22 cellular contexts compared by ENCODE assay signal in the genomic region with DNA sequence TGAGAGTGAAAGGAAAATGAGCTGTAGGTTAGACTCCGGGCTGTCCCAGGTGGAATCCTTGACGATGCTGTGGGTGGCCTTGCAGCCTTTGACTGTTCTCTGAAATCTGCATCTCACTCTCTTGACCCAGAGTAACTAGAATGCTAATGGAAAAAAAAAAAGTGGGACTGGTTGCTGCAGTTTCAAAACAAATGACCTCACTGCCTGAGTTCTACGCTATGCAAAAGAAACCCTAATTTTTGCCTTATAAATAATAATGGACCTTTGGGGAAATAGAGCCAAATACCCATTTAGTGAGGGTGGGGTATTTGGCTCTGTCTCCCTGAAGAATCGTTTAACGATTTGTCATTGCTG.
A peak's percentile ranks its signal among the peaks of the same experiment; 100 is the strongest.
DNase-seq lines count a peak whose midpoint lies in the region; ATAC-seq and TF ChIP-seq lines count a peak whose summit lies in the region.
"Had no signal": no experiment of that assay in that cellular context is flagged by ENCODE, and none has a peak within 500 bp of the region (broad histone marks: within the 10 kb centered on the region; RNA-seq: fewer than 3 reads in every experiment).

No MANE protein-coding gene starts in this region.

- H4K20me1 ChIP-seq in mammary epithelial cell (ENCODE audit: insufficient read depth, low read length), result no peaks in the 10 kb centered on the region
- H4K20me1 ChIP-seq: BLaER1 had no signal

- H3K27ac ChIP-seq in mammary epithelial cell (ENCODE audit: insufficient read depth, low read depth, low read length), result no peak overlapping the region
- no peak overlapping the region for H3K27ac ChIP-seq in colonic mucosa
- peak overlapping the region; percentile 20 to 63 (median 40) for H3K27ac ChIP-seq in transverse colon
- H3K27ac ChIP-seq: 22Rv1, BLaER1, upper lobe of left lung had no signal

- H3K9me3 Mint-ChIP-seq in MCF 10A (ENCODE audit: unreplicated experiment), result no peaks in the 10 kb centered on the region
- H3K9me3 Mint-ChIP-seq in nephron, result no peaks in the 10 kb centered on the region
- H3K9me3 Mint-ChIP-seq in progenitor cell of endocrine pancreas (ENCODE audit: low read depth), result no peaks in the 10 kb centered on the region
- H3K9me3 Mint-ChIP-seq: activated CD4-positive, alpha-beta memory T cell treated with anti-CD3 and anti-CD28 coated beads, Interleukin-2, amount 10 ng/mL, durations not matched to agents 7 days and 5 days; stimulated activated effector memory CD8-positive, alpha-beta T cell treated with anti-CD3 and anti-CD28 coated beads, Interleukin-12 subunit alpha, Interleukin-12 subunit beta, amount 100 ng/mL, for 72 hours; T-helper 2 cell treated with Interferon-gamma antibody and Interleukin-4, amounts not matched to agents 5 μg/mL and 100 μg/mL, for 36 hours had no signal

- no peaks in the 10 kb centered on the region for H3K36me3 Mint-ChIP-seq in MCF 10A (ENCODE audit: insufficient read depth, unreplicated experiment)
- no peaks in the 10 kb centered on the region for H3K36me3 Mint-ChIP-seq in nephron (ENCODE audit: low read depth)
- no peaks in the 10 kb centered on the region for H3K36me3 Mint-ChIP-seq in progenitor cell of endocrine pancreas (ENCODE audit: insufficient read depth)
- no peaks in the 10 kb centered on the region for H3K36me3 Mint-ChIP-seq in T-helper 17 cell (ENCODE audit: low read depth)
- H3K36me3 Mint-ChIP-seq: stimulated activated effector memory CD8-positive, alpha-beta T cell treated with anti-CD3 and anti-CD28 coated beads, Interleukin-12 subunit alpha, Interleukin-12 subunit beta, amount 100 ng/mL, for 72 hours had no signal

- BruUV-seq in MCF 10A (replicated peaks; lab: Mats Ljungman, UMichigan), result no TSS peak
- BruUV-seq in mammary epithelial cell (replicated peaks; lab: Mats Ljungman, UMichigan), result no TSS peak

- H3K4me1 Mint-ChIP-seq in MCF 10A (ENCODE audit: insufficient read depth, unreplicated experiment) (peaks cover 6% of the 10 kb centered on the region), nephron (peaks cover 77% of the 10 kb centered on the region), progenitor cell of endocrine pancreas (ENCODE audit: low read depth) (peaks cover 4% of the 10 kb centered on the region), T-helper 17 cell (peaks cover 4% of the 10 kb centered on the region)
- H3K4me1 Mint-ChIP-seq: activated CD4-positive, alpha-beta memory T cell treated with anti-CD3 and anti-CD28 coated beads, Interleukin-2, amount 10 ng/mL, durations not matched to agents 7 days and 5 days; stimulated activated effector memory CD8-positive, alpha-beta T cell treated with anti-CD3 and anti-CD28 coated beads, Interleukin-12 subunit alpha, Interleukin-12 subunit beta, amount 100 ng/mL, for 72 hours had no signal

- H3K36me3 ChIP-seq in mammary epithelial cell (ENCODE audit: insufficient read depth, low read length), result no peaks in the 10 kb centered on the region
- no peaks in the 10 kb centered on the region for H3K36me3 ChIP-seq in colonic mucosa
- H3K36me3 ChIP-seq in transverse colon, result no peaks in the 10 kb centered on the region
- H3K36me3 ChIP-seq: BLaER1, upper lobe of left lung had no signal

- H3K4me3 ChIP-seq in mammary epithelial cell (replicated peaks in 1 of 3; ENCODE audit: insufficient read depth in 1 of 3, low read depth in 2 of 3, low read length in 3 of 3) (no peak overlapping the region), colonic mucosa (no peak overlapping the region), transverse colon (no peak overlapping the region)
- H3K4me3 ChIP-seq: BLaER1, upper lobe of left lung had no signal

- CTCF ChIA-PET in MCF 10A (lab: Yijun Ruan, JAX), result interaction anchor here (0.7 kb wide), 2 partner anchors 212 to 223 kb away, joined by 3 to 4 read pairs; no protein-coding TSS in a partner anchor
- CTCF ChIA-PET in mammary epithelial cell (lab: Charles Lee; ENCODE audit: low non-redundant PET), result no interaction called here

- H3K4me2 ChIP-seq in mammary epithelial cell (ENCODE audit: insufficient read depth, low read depth, low read length), result no peak overlapping the region
- H3K4me2 ChIP-seq: BLaER1 had no signal

- POLR2A ChIA-PET in MCF 10A (lab: Yijun Ruan, JAX), result interaction anchor here (0.6 kb wide), 1 partner anchor 73 kb away, joined by 3 read pairs; no protein-coding TSS in a partner anchor

- intact Hi-C loops in MCF 10A (cut with micrococcal nuclease) (loop anchor here (5.0 kb wide), 1 partner anchor 82 kb away; the partner anchor contains the start of gene TLN2), mammary epithelial cell (cut with micrococcal nuclease) (no loop called here), colonic mucosa (cut with DNase I) (no loop called here), transverse colon (cut with DNase I; ENCODE audit: low total_unique reads) (loop anchor here (10.0 kb wide), 1 partner anchor 80 kb away; the partner anchor contains the start of gene TLN2)

- DNase-seq in MCF 10A (ENCODE audit: unreplicated experiment), result no peak
- no peak for DNase-seq in mammary epithelial cell
- peak; percentile 13 for DNase-seq in colonic mucosa
- DNase-seq in transverse colon, result no peak
- no peak for DNase-seq in progenitor cell of endocrine pancreas (ENCODE audit: low spot score, unreplicated experiment)
- DNase-seq in T-helper 17 cell, result no peak
- DNase-seq: activated CD4-positive, alpha-beta memory T cell treated with anti-CD3 and anti-CD28 coated beads, Interleukin-2, amount 10 ng/mL, durations not matched to agents 7 days and 5 days; activated CD4-positive, CD25-positive, alpha-beta regulatory T cell; activated naive CD4-positive, alpha-beta T cell; anterior cingulate cortex; kidney glomerular epithelial cell; NCI-H1694 treated with DMSO at 0.1 percent for 48 hours; NCI-H2227 treated with DMSO at 0.1 percent for 48 hours; retina; stimulated activated CD4-positive, alpha-beta T cell treated with anti-CD3 and anti-CD28 coated beads, Interleukin-15, amount 100 ng/mL, for 24 hours; upper lobe of left lung had no signal

- no peak for TF ChIP-seq CTCF in MCF 10A (IDR thresholded peaks at IDR 0.05; ENCODE audit: unreplicated experiment)
- TF ChIP-seq CTCF in mammary epithelial cell (conservative IDR thresholded peaks at IDR 0.05 in 1 of 2, IDR thresholded peaks at IDR 0.05 in 1 of 2; ENCODE audit: extremely low read depth in 1 of 2, insufficient read depth in 1 of 2, low read depth in 1 of 2, low read length in 2 of 2), result no peak
- TF ChIP-seq CTCF in colonic mucosa (IDR thresholded peaks at IDR 0.05), result no peak
- TF ChIP-seq CTCF in nephron (IDR thresholded peaks at IDR 0.05; ENCODE audit: unreplicated experiment in 3 of 3), result no peak
- no peak for TF ChIP-seq CTCF in transverse colon (IDR thresholded peaks at IDR 0.05)
- TF ChIP-seq CTCF in progenitor cell of endocrine pancreas (IDR thresholded peaks at IDR 0.05; ENCODE audit: unreplicated experiment), result no peak

- ATAC-seq in HG02588 (IDR thresholded peaks at IDR 0.05; ENCODE audit: unreplicated experiment) (no peak), T-helper 17 cell (no peak)
- ATAC-seq: stimulated activated effector memory CD8-positive, alpha-beta T cell treated with anti-CD3 and anti-CD28 coated beads, Interleukin-12 subunit alpha, Interleukin-12 subunit beta, amount 100 ng/mL, for 72 hours had no signal

- no peaks in the 10 kb centered on the region for H3K79me2 ChIP-seq in mammary epithelial cell (ENCODE audit: insufficient read depth, low read length)

- H3K4me3 Mint-ChIP-seq in MCF 10A (ENCODE audit: unreplicated experiment) (no peak overlapping the region), nephron (no peak overlapping the region), progenitor cell of endocrine pancreas (ENCODE audit: low read depth) (no peak overlapping the region), T-helper 17 cell (no peak overlapping the region)
- H3K4me3 Mint-ChIP-seq: activated CD4-positive, alpha-beta memory T cell treated with anti-CD3 and anti-CD28 coated beads, Interleukin-2, amount 10 ng/mL, durations not matched to agents 7 days and 5 days; stimulated activated effector memory CD8-positive, alpha-beta T cell treated with anti-CD3 and anti-CD28 coated beads, Interleukin-12 subunit alpha, Interleukin-12 subunit beta, amount 100 ng/mL, for 72 hours; T-helper 2 cell treated with Interferon-gamma antibody and Interleukin-4, amounts not matched to agents 5 μg/mL and 100 μg/mL, for 36 hours had no signal

- H3K27ac Mint-ChIP-seq in MCF 10A (ENCODE audit: low read depth, unreplicated experiment), result peak overlapping the region; percentile 47
- H3K27ac Mint-ChIP-seq in nephron, result peak overlapping the region; percentile 61 to 89 (median 80)
- H3K27ac Mint-ChIP-seq in progenitor cell of endocrine pancreas, result no peak overlapping the region
- no peak overlapping the region for H3K27ac Mint-ChIP-seq in T-helper 17 cell
- H3K27ac Mint-ChIP-seq: activated CD4-positive, alpha-beta memory T cell treated with anti-CD3 and anti-CD28 coated beads, Interleukin-2, amount 10 ng/mL, durations not matched to agents 7 days and 5 days; stimulated activated effector memory CD8-positive, alpha-beta T cell treated with anti-CD3 and anti-CD28 coated beads, Interleukin-12 subunit alpha, Interleukin-12 subunit beta, amount 100 ng/mL, for 72 hours; T-helper 2 cell treated with Interferon-gamma antibody and Interleukin-4, amounts not matched to agents 5 μg/mL and 100 μg/mL, for 36 hours had no signal

- WGBS in mammary epithelial cell (ENCODE audit: low coverage, missing lambda C conversion rate), result 97% methylated on average over 3 of the region's 5 CpGs
- 48 to 54% methylated on average over 4 to 5 of the region's 5 CpGs for WGBS in transverse colon (ENCODE audit: low coverage in 1 of 2), 2 donors

- no peak overlapping the region for H3K9ac ChIP-seq in mammary epithelial cell (ENCODE audit: insufficient read depth, low read length)
- no peak overlapping the region for H3K9ac ChIP-seq in colonic mucosa (ENCODE audit: low read depth in 2 of 2, low read length in 2 of 2)
- H3K9ac ChIP-seq: BLaER1 had no signal

- H3K9me3 ChIP-seq in mammary epithelial cell (replicated peaks; ENCODE audit: insufficient read depth, low read length) (no peaks in the 10 kb centered on the region), colonic mucosa (no peaks in the 10 kb centered on the region), transverse colon (no peaks in the 10 kb centered on the region), T-helper 17 cell (ENCODE audit: control insufficient read depth, low read length, poor library complexity, severe bottlenecking) (no peaks in the 10 kb centered on the region)
- H3K9me3 ChIP-seq: BLaER1, upper lobe of left lung had no signal

- H3K27me3 ChIP-seq in mammary epithelial cell (ENCODE audit: insufficient read depth, low read length), result no peaks in the 10 kb centered on the region
- H3K27me3 ChIP-seq in colonic mucosa, result no peaks in the 10 kb centered on the region
- no peaks in the 10 kb centered on the region for H3K27me3 ChIP-seq in transverse colon
- H3K27me3 ChIP-seq: BLaER1, upper lobe of left lung had no signal

- H3K27me3 Mint-ChIP-seq in MCF 10A (ENCODE audit: insufficient read depth, unreplicated experiment), result no peaks in the 10 kb centered on the region
- H3K27me3 Mint-ChIP-seq in nephron (ENCODE audit: low read depth), result no peaks in the 10 kb centered on the region
- no peaks in the 10 kb centered on the region for H3K27me3 Mint-ChIP-seq in progenitor cell of endocrine pancreas
- H3K27me3 Mint-ChIP-seq in T-helper 17 cell, result peaks cover 5% of the 10 kb centered on the region
- H3K27me3 Mint-ChIP-seq: activated CD4-positive, alpha-beta memory T cell treated with anti-CD3 and anti-CD28 coated beads, Interleukin-2, amount 10 ng/mL, durations not matched to agents 7 days and 5 days had no signal

- no peak for TF ChIP-seq EP300 in transverse colon (IDR thresholded peaks at IDR 0.05; ENCODE audit: low read depth)

- H3K4me1 ChIP-seq in mammary epithelial cell (ENCODE audit: insufficient read depth, low read length) (peaks cover 10% of the 10 kb centered on the region), colonic mucosa (peaks cover 5% of the 10 kb centered on the region), transverse colon (peaks cover 0 to 54% (median 18%) of the 10 kb centered on the region in 4 donors)

- no peak for TF ChIP-seq POLR2A in transverse colon (IDR thresholded peaks at IDR 0.05)

- H2AFZ ChIP-seq in mammary epithelial cell (ENCODE audit: low read depth, low read length), result no peak overlapping the region

- dilution Hi-C loops in mammary epithelial cell (cut with HindIII; ENCODE audit: low sequenced_read_pairs), result no loop called here

- in situ Hi-C loops in mammary epithelial cell (cut with MboI; ENCODE audit: low sequenced_read_pairs in 2 of 2), result no loop called here
- in situ Hi-C loops in transverse colon (cut with MboI; ENCODE audit: low pct_ligation_motif_present in 1 of 4, low pct_unique_long_range_greater_than_20kb in 1 of 4, low sequenced_read_pairs in 3 of 4), result no loop called here

Comparison
In these comparisons a context has a peak if more than half of its experiments do, and no peak if none do; other contexts are left out.
1. intact Hi-C loops: an anchor here in MCF 10A (5.0 kb wide) and transverse colon (10.0 kb wide); none called in mammary epithelial cell and colonic mucosa.
2. H3K27ac Mint-ChIP-seq: peak in MCF 10A (single experiment) and nephron (3 of 3); none in progenitor cell of endocrine pancreas (single experiment) and T-helper 17 cell (single experiment).
3. H3K27ac ChIP-seq: peak in transverse colon (4 of 4); none in mammary epithelial cell (single experiment) and colonic mucosa (single experiment).